ENCODE assay signal across 1 cellular context in genomic region chr1:25710583-25711347, GRCh38.
TF ChIP-seq lines count a peak whose summit lies in the region.

No MANE protein-coding gene starts in this region.

TF ChIP-seq in H1, 55 proteins besides CTCF, POLR2A, EP300 and RAD21:
- no peak for TF ChIP-seq SP2 (IDR thresholded peaks at IDR 0.05; ENCODE audit: low read length)
- TF ChIP-seq POLR2AphosphoS5 (IDR thresholded peaks at IDR 0.05; ENCODE audit: low read depth, low read length) = no peak
- TF ChIP-seq USF2 (IDR thresholded peaks at IDR 0.05; ENCODE audit: low read length) = no peak
- TF ChIP-seq NANOG (IDR thresholded peaks at IDR 0.05; ENCODE audit: insufficient read depth, low read depth, low read length, poor library complexity, severe bottlenecking) = no peak
- TF ChIP-seq SIN3A (conservative IDR thresholded peaks at IDR 0.05 in 1 of 2, IDR thresholded peaks at IDR 0.05 in 1 of 2; ENCODE audit: low read depth in 1 of 2, low read length in 2 of 2) = no peak
- no peak for TF ChIP-seq KDM5A (IDR thresholded peaks at IDR 0.05; ENCODE audit: low read length)
- no peak for TF ChIP-seq SIRT6 (IDR thresholded peaks at IDR 0.05; ENCODE audit: low read length)
- no peak for TF ChIP-seq MAFK (IDR thresholded peaks at IDR 0.05; ENCODE audit: low read depth, low read length)
- no peak for TF ChIP-seq TCF12 (IDR thresholded peaks at IDR 0.05; ENCODE audit: low read depth, low read length)
- no peak for TF ChIP-seq CEBPB (IDR thresholded peaks at IDR 0.05; ENCODE audit: low read depth, low read length)
- no peak for TF ChIP-seq JUND (IDR thresholded peaks at IDR 0.05; ENCODE audit: low read length)
- no peak for TF ChIP-seq ASH2L (IDR thresholded peaks at IDR 0.05; ENCODE audit: low read length)
- TF ChIP-seq CBX8 (IDR thresholded peaks at IDR 0.05; ENCODE audit: borderline replicate concordance, low read depth, low read length) = no peak
- no peak for TF ChIP-seq CBX5 (IDR thresholded peaks at IDR 0.05; ENCODE audit: low read depth, low read length)
- TF ChIP-seq SRF (IDR thresholded peaks at IDR 0.05; ENCODE audit: low read depth, low read length) = no peak
- TF ChIP-seq PHF8 (conservative IDR thresholded peaks at IDR 0.05; ENCODE audit: low read depth, low read length) = no peak
- TF ChIP-seq HDAC6 (IDR thresholded peaks at IDR 0.05; ENCODE audit: low read depth, low read length) = no peak
- TF ChIP-seq HDAC2 (IDR thresholded peaks at IDR 0.05; ENCODE audit: borderline replicate concordance in 1 of 2, low read depth in 2 of 2, low read length in 2 of 2) = no peak
- no peak for TF ChIP-seq CHD1 (IDR thresholded peaks at IDR 0.05; ENCODE audit: low read depth, low read length)
